Comparison of ENCODE assay signal across 24 cellular contexts in genomic region chr10:103934308-103934707, GRCh38.
"Had no signal": no experiment of that assay in that cellular context is flagged by ENCODE, and none has a peak within 500 bp of the region (broad histone marks: within the 10 kb centered on the region; RNA-seq: fewer than 3 reads in every experiment).

No MANE protein-coding gene starts in this region.

- H3K9me3 ChIP-seq: heart left ventricle, left ventricle myocardium inferior, pancreas, prostate gland, spleen, thoracic aorta, tibial artery, upper lobe of right lung had no signal

- H3K36me3 Mint-ChIP-seq: mesothelial cell of epicardium; naive B cell; natural killer cell; stimulated activated effector memory CD8-positive, alpha-beta T cell treated with anti-CD3 and anti-CD28 coated beads, Interleukin-12 subunit alpha, Interleukin-12 subunit beta, amount 100 ng/mL, for 72 hours had no signal

- H3K27me3 Mint-ChIP-seq: stimulated activated naive CD8-positive, alpha-beta T cell treated with anti-CD3 and anti-CD28 coated beads, Interleukin-15, amount 100 ng/mL, for 72 hours had no signal

- H3K4me3 Mint-ChIP-seq: mesothelial cell of epicardium; naive B cell; natural killer cell; nephron progenitor cell; stimulated activated effector memory CD8-positive, alpha-beta T cell treated with anti-CD3 and anti-CD28 coated beads, Interleukin-12 subunit alpha, Interleukin-12 subunit beta, amount 100 ng/mL, for 72 hours; stimulated activated naive CD8-positive, alpha-beta T cell treated with anti-CD3 and anti-CD28 coated beads, Interleukin-15, amount 100 ng/mL, for 72 hours had no signal

- H3K9me3 Mint-ChIP-seq: mesothelial cell of epicardium; natural killer cell; nephron progenitor cell; stimulated activated effector memory CD8-positive, alpha-beta T cell treated with anti-CD3 and anti-CD28 coated beads, Interleukin-12 subunit alpha, Interleukin-12 subunit beta, amount 100 ng/mL, for 72 hours; stimulated activated naive CD8-positive, alpha-beta T cell treated with anti-CD3 and anti-CD28 coated beads, Interleukin-15, amount 100 ng/mL, for 72 hours had no signal

- H3K4me1 ChIP-seq: prostate gland, spleen, tibial artery, upper lobe of right lung had no signal

- H3K27ac Mint-ChIP-seq: mesothelial cell of epicardium; naive B cell; natural killer cell; nephron progenitor cell; stimulated activated effector memory CD8-positive, alpha-beta T cell treated with anti-CD3 and anti-CD28 coated beads, Interleukin-12 subunit alpha, Interleukin-12 subunit beta, amount 100 ng/mL, for 72 hours; stimulated activated naive CD8-positive, alpha-beta T cell treated with anti-CD3 and anti-CD28 coated beads, Interleukin-15, amount 100 ng/mL, for 72 hours had no signal

- H3K4me3 ChIP-seq: heart left ventricle, left ventricle myocardium inferior, lung, pancreas, prostate gland, skin epidermis, spleen, thoracic aorta, tibial artery, upper lobe of right lung had no signal

- ATAC-seq: natural killer cell; sciatic nerve; stimulated activated effector memory CD8-positive, alpha-beta T cell treated with anti-CD3 and anti-CD28 coated beads, Interleukin-12 subunit alpha, Interleukin-12 subunit beta, amount 100 ng/mL, for 72 hours; stimulated activated naive CD8-positive, alpha-beta T cell treated with anti-CD3 and anti-CD28 coated beads, Interleukin-15, amount 100 ng/mL, for 72 hours had no signal

- H3K27ac ChIP-seq: heart left ventricle, left ventricle myocardium inferior, prostate gland, skin epidermis, spleen, thoracic aorta, tibial artery, upper lobe of right lung had no signal

- H3K4me1 Mint-ChIP-seq: naive B cell; natural killer cell; stimulated activated effector memory CD8-positive, alpha-beta T cell treated with anti-CD3 and anti-CD28 coated beads, Interleukin-12 subunit alpha, Interleukin-12 subunit beta, amount 100 ng/mL, for 72 hours; stimulated activated naive CD8-positive, alpha-beta T cell treated with anti-CD3 and anti-CD28 coated beads, Interleukin-15, amount 100 ng/mL, for 72 hours had no signal

- H3K36me3 ChIP-seq: heart left ventricle, left ventricle myocardium inferior, pancreas, prostate gland, spleen, thoracic aorta, tibial artery, upper lobe of right lung had no signal

- DNase-seq: heart left ventricle; islet precursor cell; left ventricle myocardium inferior; mesendoderm; naive B cell; natural killer cell; nephron progenitor cell; retina; right cardiac atrium; spleen; stimulated activated CD4-positive, alpha-beta T cell treated with anti-CD3 and anti-CD28 coated beads, Interleukin-4, amount 100 ng/mL, for 24 hours; stimulated activated naive CD4-positive, alpha-beta T cell; stimulated activated naive CD8-positive, alpha-beta T cell treated with anti-CD3 and anti-CD28 coated beads, Interleukin-15, amount 100 ng/mL, for 72 hours; tibial artery; trophoblast cell; upper lobe of right lung had no signal

- H3K27me3 ChIP-seq: heart left ventricle, pancreas, spleen, tibial artery, upper lobe of right lung had no signal
